ENCODE assay signal across 9 cellular contexts in the genomic region with DNA sequence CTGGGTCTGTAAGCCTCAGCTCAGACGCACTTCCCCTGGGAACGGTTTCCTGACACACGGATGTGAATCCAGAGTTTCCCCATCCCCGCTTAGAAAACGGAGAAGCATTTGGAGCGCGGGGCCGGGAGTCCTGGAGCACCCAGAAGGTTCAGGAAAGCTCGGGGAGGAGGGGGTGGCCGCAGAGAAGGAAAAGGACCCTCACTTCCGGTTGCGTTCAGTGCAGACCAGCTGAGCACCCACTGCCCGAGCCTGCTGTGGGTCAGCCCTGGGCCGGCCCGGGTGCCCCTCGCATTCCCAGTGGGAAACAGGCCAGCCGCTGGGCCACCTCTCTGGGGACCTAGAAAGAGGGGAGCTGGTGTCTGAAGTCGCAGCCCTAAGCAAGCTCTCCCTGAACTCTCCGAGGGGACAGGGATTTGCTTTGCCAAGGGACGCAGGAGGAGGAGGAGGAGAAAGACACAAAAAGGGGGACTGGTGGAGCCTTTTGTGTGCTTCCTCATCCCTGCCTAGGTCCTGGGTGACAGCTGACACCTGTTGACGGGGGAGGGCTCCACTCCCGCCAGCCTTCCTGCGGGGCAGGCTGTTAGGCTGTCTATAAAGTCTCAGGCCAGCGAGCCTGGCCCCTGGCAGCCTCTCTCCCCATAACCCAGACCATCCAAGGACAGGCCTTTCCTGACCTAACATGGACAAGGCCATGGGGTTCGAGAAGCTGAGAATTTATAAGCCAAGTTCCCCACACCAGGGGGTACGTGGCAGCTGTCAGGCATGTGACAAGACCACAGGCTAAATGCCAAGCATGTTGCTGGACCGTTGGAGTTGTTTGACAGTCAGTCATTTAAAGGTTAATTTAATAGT. TPM values are rescaled to one million over a fixed set of nuclear protein-coding genes. Genes with fewer than 3 reads are reported as not detected.
DNase-seq lines count a peak whose midpoint lies in the region; ATAC-seq and TF ChIP-seq lines count a peak whose summit lies in the region.
"Had no signal": no experiment of that assay in that cellular context is flagged by ENCODE, and none has a peak within 500 bp of the region (broad histone marks: within the 10 kb centered on the region; RNA-seq: fewer than 3 reads in every experiment).

No MANE protein-coding gene starts in this region.

- TF ChIP-seq CTCF in gastroesophageal sphincter (IDR thresholded peaks at IDR 0.05) (no peak), ovary (IDR thresholded peaks at IDR 0.05) (no peak)

- peak overlapping the region; percentile 72 to 84 (median 79); a peak in 21 of 22 replicates for H3K9ac ChIP-seq in BLaER1 treated with 17β-estradiol and CSF1 and Interleukin-3, amounts not matched to agents 10 nM and 100 nM

- DNase-seq in SJSA1 (ENCODE audit: low read depth in 1 of 2, low spot score in 2 of 2) (no peak), ovary (peak in 2 of 5 donors; percentile 44 to 59), EL (no peak), NCI-H226 (no peak), SKM-1 treated with dmso at 0.1 percent for 144 hours (lab: John Stamatoyannopoulos, UW; ENCODE audit: unreplicated experiment) (no peak)
- DNase-seq: immature natural killer cell had no signal

- H3K4me3 ChIP-seq in BLaER1 treated with 17β-estradiol and CSF1 and Interleukin-3, amounts not matched to agents 10 nM and 100 nM: peak overlapping the region; percentile 55 to 80 (median 73)
- H3K4me3 ChIP-seq in SJSA1 (peak overlapping the region; percentile 54), gastroesophageal sphincter (peak overlapping the region; percentile 71 to 96), ovary (peak overlapping the region; percentile 84)

- H3K36me3 ChIP-seq in BLaER1 treated with 17β-estradiol and CSF1 and Interleukin-3, amounts not matched to agents 10 nM and 100 nM: peaks cover 3 to 12% (median 7%) of the 10 kb centered on the region in 11 experiments; a peak in 16 of 22 replicates
- no peaks in the 10 kb centered on the region for H3K36me3 ChIP-seq in SJSA1
- H3K36me3 ChIP-seq in gastroesophageal sphincter: peaks cover 0 to 7% of the 10 kb centered on the region in 2 donors
- no peaks in the 10 kb centered on the region for H3K36me3 ChIP-seq in ovary

- TF ChIP-seq EP300 in gastroesophageal sphincter (IDR thresholded peaks at IDR 0.05) (no peak), ovary (IDR thresholded peaks at IDR 0.05) (no peak)

- TF ChIP-seq POLR2A in gastroesophageal sphincter (IDR thresholded peaks at IDR 0.05) (no peak), ovary (IDR thresholded peaks at IDR 0.05) (no peak)

- ATAC-seq in gastroesophageal sphincter (peak; percentile 17), HG03457 (IDR thresholded peaks at IDR 0.05; ENCODE audit: unreplicated experiment) (no peak)

- peak overlapping the region in 10 of 11 experiments; percentile 53 to 81 (median 75); a peak in 21 of 22 replicates for H3K27ac ChIP-seq in BLaER1 treated with 17β-estradiol and CSF1 and Interleukin-3, amounts not matched to agents 10 nM and 100 nM
- H3K27ac ChIP-seq in SJSA1 (no peak overlapping the region), gastroesophageal sphincter (peak overlapping the region; percentile 83 to 92 (median 89)), ovary (peak overlapping the region; percentile 78 to 84)

- H4K20me1 ChIP-seq in BLaER1 treated with 17β-estradiol and CSF1 and Interleukin-3, amounts not matched to agents 10 nM and 100 nM: peaks cover 0 to 6% (median 0%) of the 10 kb centered on the region in 11 experiments; a peak in 1 of 22 replicates

- H3K27me3 ChIP-seq in BLaER1 treated with 17β-estradiol and CSF1 and Interleukin-3, amounts not matched to agents 10 nM and 100 nM: no peaks in the 10 kb centered on the region
- H3K27me3 ChIP-seq in SJSA1 (replicated peaks): no peaks in the 10 kb centered on the region
- H3K27me3 ChIP-seq in gastroesophageal sphincter: no peaks in the 10 kb centered on the region
- H3K27me3 ChIP-seq in ovary: no peaks in the 10 kb centered on the region

- H3K9me3 ChIP-seq in BLaER1 treated with 17β-estradiol and CSF1 and Interleukin-3, amounts not matched to agents 10 nM and 100 nM (replicated peaks in 1 of 11): peaks cover 6 to 12% (median 8%) of the 10 kb centered on the region in 11 experiments; a peak in 18 of 22 replicates
- no peaks in the 10 kb centered on the region for H3K9me3 ChIP-seq in SJSA1 (replicated peaks)
- H3K9me3 ChIP-seq in gastroesophageal sphincter: no peaks in the 10 kb centered on the region
- no peaks in the 10 kb centered on the region for H3K9me3 ChIP-seq in ovary

- 85% methylated on average over 2 of the region's 27 CpGs; no CpG with 5 or more reads in 1 of the 2 donors for WGBS in gastroesophageal sphincter (ENCODE audit: low coverage in 1 of 2), 2 donors
- 32 to 36% (median 32%) methylated on average over 27 of the region's 27 CpGs for WGBS in ovary, 3 donors

- peak overlapping the region; percentile 63 to 88 (median 82) for H3K4me2 ChIP-seq in BLaER1 treated with 17β-estradiol and CSF1 and Interleukin-3, amounts not matched to agents 10 nM and 100 nM

- peaks cover 7 to 51% (median 41%) of the 10 kb centered on the region in 10 experiments; a peak in 19 of 20 replicates for H3K4me1 ChIP-seq in BLaER1 treated with 17β-estradiol and CSF1 and Interleukin-3, amounts not matched to agents 10 nM and 100 nM
- peaks cover 30% of the 10 kb centered on the region for H3K4me1 ChIP-seq in SJSA1 (replicated peaks)
- peaks cover 0 to 68% (median 21%) of the 10 kb centered on the region in 3 donors for H3K4me1 ChIP-seq in gastroesophageal sphincter
- H3K4me1 ChIP-seq in ovary (ENCODE audit: insufficient read depth): peaks cover 20% of the 10 kb centered on the region

- intact Hi-C loops in ovary (cut with DNase I): no loop called here

RNA-seq across cellular contexts. Expression of a gene that starts 0.7 kb away (rescaled TPM):
- total RNA-seq in SJSA1 (2014; rRNA removed; shearing (Covaris generic)): 0.94 and 2.7 TPM in 2 replicates
- total RNA-seq in gastroesophageal sphincter (10 to 100 TPM in 2 of 4 donors, 1 to 10 TPM in 2; 9.3 to 16.3 (median 12.4) TPM), ovary (10 to 100 TPM; 10.9 to 19.4 (median 14.2) TPM)
- 10 to 100 TPM in 1 of 2 donors, 1 to 10 TPM in 1; 8.1 to 11.4 TPM for polyA plus RNA-seq in ovary
- polyA plus RNA-seq: immature natural killer cell had no signal

RNA-seq across cellular contexts. Expression of a gene that starts 1.9 kb away (rescaled TPM):
- 6.1 and 10.0 TPM in 2 replicates for total RNA-seq in SJSA1 (2014; rRNA removed; shearing (Covaris generic))
- total RNA-seq in gastroesophageal sphincter: 10 to 100 TPM; 17.8 to 53.7 (median 38.1) TPM
- 10 to 100 TPM; 41.7 to 63.5 (median 48.9) TPM for total RNA-seq in ovary
- polyA plus RNA-seq in ovary: 10 to 100 TPM; 16.4 to 20.1 TPM
- polyA plus RNA-seq: immature natural killer cell had no signal
